14 cellular contexts compared by ENCODE assay signal in genomic region chr2:85275984-85276540, GRCh38. TPM values are rescaled to one million over a fixed set of nuclear protein-coding genes. Genes with fewer than 3 reads are reported as not detected.
DNase-seq lines count a peak whose midpoint lies in the region; ATAC-seq, FAIRE-seq and TF ChIP-seq lines count a peak whose summit lies in the region.
"Had no signal": no experiment of that assay in that cellular context is flagged by ENCODE, and none has a peak within 500 bp of the region (broad histone marks: within the 10 kb centered on the region; RNA-seq: fewer than 3 reads in every experiment).

No MANE protein-coding gene starts in this region.

- no peak overlapping the region for H4K91ac ChIP-seq in H9 (ENCODE audit: insufficient read length, low read depth, low read length)

- H3K9me3 Mint-ChIP-seq in H9 = no peaks in the 10 kb centered on the region
- no peaks in the 10 kb centered on the region for H3K9me3 Mint-ChIP-seq in mesothelial cell of epicardium
- no peaks in the 10 kb centered on the region for H3K9me3 Mint-ChIP-seq in naive thymus-derived CD8-positive, alpha-beta T cell

- DNase-seq in H9 (no peak), K562 (ENCODE audit: extremely low read depth in 1 of 4, low spot score in 3 of 4) (no peak), mesothelial cell of epicardium (ENCODE audit: low spot score in 2 of 2, unreplicated experiment in 2 of 2) (no peak), ecto neural progenitor cell (ENCODE audit: low spot score) (no peak), thyroid gland (no peak)
- no peak for DNase-seq in naive thymus-derived CD8-positive, alpha-beta T cell
- DNase-seq: effector memory CD4-positive, alpha-beta T cell; NCI-H1694; NCI-H526; stimulated activated CD4-positive, alpha-beta T cell treated with anti-CD3 and anti-CD28 coated beads, Interleukin-12 subunit alpha, Interleukin-12 subunit beta, amount 100 ng/mL, for 4 hours had no signal

- H4K20me1 ChIP-seq in H9 (ENCODE audit: control insufficient read depth, insufficient read depth, insufficient read length) (no peaks in the 10 kb centered on the region), K562 (replicated peaks; ENCODE audit: control insufficient read depth, insufficient read depth, low read length) (0 out of 2 replicates have a peak, but pooled peaks cover 16% of the 10 kb centered on the region)

- H3K79me1 ChIP-seq in H9 (ENCODE audit: insufficient read depth, low read depth, low read length, poor library complexity, severe bottlenecking) = peaks cover 6% of the 10 kb centered on the region

- CTCF ChIA-PET in K562 (lab: Yijun Ruan, JAX; ENCODE audit: low intra/inter-chr PET ratio) = no interaction called here

- H3K4me2 ChIP-seq in H9 (ENCODE audit: insufficient read depth, insufficient read length, low read length) (no peak overlapping the region), K562 (ENCODE audit: insufficient read depth, low read length) (peak overlapping the region; percentile 48)

- H3K27me3 ChIP-seq in H9 (ENCODE audit: insufficient read depth, low read length) (no peaks in the 10 kb centered on the region), K562 (ENCODE audit: control insufficient read depth in 2 of 2, insufficient read depth in 2 of 2, low read length in 2 of 2) (peaks cover 62 to 78% of the 10 kb centered on the region in 2 experiments), subcutaneous abdominal adipose tissue (ENCODE audit: control insufficient read depth in 5 of 5, insufficient read depth in 4 of 5, low read length in 5 of 5) (no peaks in the 10 kb centered on the region), thyroid gland (no peaks in the 10 kb centered on the region)
- H3K27me3 ChIP-seq: neutrophil had no signal

- H4K5ac ChIP-seq in H9 (ENCODE audit: insufficient read length, low read depth, low read length) = no peak overlapping the region

- H3K4me3 ChIP-seq in K562 (no peak overlapping the region), subcutaneous abdominal adipose tissue (ENCODE audit: low read depth in 1 of 5, low read length in 5 of 5) (peak overlapping the region; percentile 13 to 56 (median 43)), thyroid gland (replicated peaks in 1 of 3) (no peak overlapping the region)

- H4K8ac ChIP-seq in H9 (replicated peaks; ENCODE audit: insufficient read length, low read depth, low read length) = no peak overlapping the region

- H3K9me1 ChIP-seq in K562 (ENCODE audit: control insufficient read depth, insufficient read depth, low read length) = no peaks in the 10 kb centered on the region

- H2AFZ ChIP-seq in H9 (ENCODE audit: low read length) (no peak overlapping the region), K562 (ENCODE audit: low read depth, low read length) (peak overlapping the region; percentile 4; the same call in 1 of the 2 replicates)

- intact Hi-C loops in K562 (cut with micrococcal nuclease) (no loop called here), thyroid gland (cut with DNase I) (no loop called here)

- no peak for FAIRE-seq in K562 (lab: Jason Lieb, UNC)

- H2BK20ac ChIP-seq in H9 (ENCODE audit: low read depth, low read length, poor library complexity, severe bottlenecking) = no peak overlapping the region

- H3K36me3 ChIP-seq in K562 (ENCODE audit: control insufficient read depth, insufficient read depth, low read length) (no peaks in the 10 kb centered on the region), subcutaneous abdominal adipose tissue (ENCODE audit: control insufficient read depth in 5 of 5, insufficient read depth in 5 of 5, low read length in 5 of 5) (no peaks in the 10 kb centered on the region), thyroid gland (no peaks in the 10 kb centered on the region)
- H3K36me3 ChIP-seq: neutrophil had no signal

- no peak overlapping the region for H2AK5ac ChIP-seq in H9 (ENCODE audit: insufficient read length, low read length)

- no peak overlapping the region for H2BK12ac ChIP-seq in H9 (ENCODE audit: insufficient read length, low read depth, low read length)

- no peak overlapping the region for H3T11ph ChIP-seq in H9 (ENCODE audit: low read length)

- no peak overlapping the region for H3K23ac ChIP-seq in H9 (ENCODE audit: insufficient read length, low read depth, low read length)

- no peak overlapping the region for H3K56ac ChIP-seq in H9 (ENCODE audit: insufficient read length, low read depth, low read length)

- no peaks in the 10 kb centered on the region; the same call in 1 of the 2 replicates for H3K27me3 Mint-ChIP-seq in H9 (ENCODE audit: low read depth)
- no peaks in the 10 kb centered on the region for H3K27me3 Mint-ChIP-seq in mesothelial cell of epicardium (ENCODE audit: low read depth)
- peaks cover 0 to 10% (median 1%) of the 10 kb centered on the region in 5 donors for H3K27me3 Mint-ChIP-seq in naive thymus-derived CD8-positive, alpha-beta T cell

- H3K4me3 Mint-ChIP-seq in H9 (no peak overlapping the region; a peak in 1 of 5 replicates), mesothelial cell of epicardium (no peak overlapping the region)
- no peak overlapping the region for H3K4me3 Mint-ChIP-seq in naive thymus-derived CD8-positive, alpha-beta T cell

- peaks cover 4 to 13% (median 11%) of the 10 kb centered on the region in 3 experiments; a peak in 5 of 7 replicates for H3K36me3 Mint-ChIP-seq in H9 (ENCODE audit: insufficient read depth in 1 of 3, low read depth in 3 of 3)
- H3K36me3 Mint-ChIP-seq in mesothelial cell of epicardium = no peaks in the 10 kb centered on the region
- H3K36me3 Mint-ChIP-seq in naive thymus-derived CD8-positive, alpha-beta T cell = no peaks in the 10 kb centered on the region

- no peak overlapping the region for H2BK5ac ChIP-seq in H9 (ENCODE audit: insufficient read length, low read length)

- no peak for TF ChIP-seq POLR2A in K562 (conservative IDR thresholded peaks at IDR 0.05)
- no peak for TF ChIP-seq POLR2A in thyroid gland (IDR thresholded peaks at IDR 0.05)

- H3K27ac Mint-ChIP-seq in H9 (peak overlapping the region in 2 of 3 experiments; percentile 29 to 50; a peak in 4 of 7 replicates), mesothelial cell of epicardium (peak overlapping the region; percentile 38)
- no peak overlapping the region for H3K27ac Mint-ChIP-seq in naive thymus-derived CD8-positive, alpha-beta T cell

- TF ChIP-seq CTCF in H9 (conservative IDR thresholded peaks at IDR 0.05) = no peak
- TF ChIP-seq CTCF in K562 (IDR thresholded peaks at IDR 0.05 in 2 of 3, conservative IDR thresholded peaks at IDR 0.05 in 1 of 3; ENCODE audit: insufficient read depth in 2 of 3, low read depth in 1 of 3, low read length in 3 of 3) = no peak
- TF ChIP-seq CTCF in mesothelial cell of epicardium (IDR thresholded peaks at IDR 0.05; ENCODE audit: unreplicated experiment) = no peak
- TF ChIP-seq CTCF in thyroid gland (IDR thresholded peaks at IDR 0.05) = no peak

- no CpG with 5 or more reads among the region's 9 CpGs for WGBS in H9 (ENCODE audit: extremely low coverage, insufficient read length, low lambda C conversion rate)
- 2% methylated on average over 9 of the region's 9 CpGs for WGBS in K562 (ENCODE audit: insufficient coverage, low coverage, missing lambda C conversion rate)
- WGBS in thyroid gland, 2 donors = 75 to 91% methylated on average over 9 of the region's 9 CpGs

- ATAC-seq in K562 (peak; percentile 27; the same call in 2 of the 3 replicates), HG03159 (IDR thresholded peaks at IDR 0.05; ENCODE audit: unreplicated experiment) (no peak)
- no peak for ATAC-seq in naive thymus-derived CD8-positive, alpha-beta T cell

- H3K14ac ChIP-seq in H9 (ENCODE audit: insufficient read depth, low read length) = no peak overlapping the region

- POLR2A ChIA-PET in K562 (lab: Yijun Ruan, JAX) = no interaction called here
- POLR2A ChIA-PET in naive thymus-derived CD8-positive, alpha-beta T cell (lab: Charles Lee) = no interaction called here

- H2BK15ac ChIP-seq in H9 (ENCODE audit: low read depth, low read length) = no peak overlapping the region

- H3K23me2 ChIP-seq in H9 (ENCODE audit: insufficient read length, low read depth, low read length, poor library complexity, severe bottlenecking) = no peaks in the 10 kb centered on the region

- H3K4me1 Mint-ChIP-seq in H9 (peaks cover 56 to 58% of the 10 kb centered on the region in 2 experiments), mesothelial cell of epicardium (peaks cover 57% of the 10 kb centered on the region)
- no peaks in the 10 kb centered on the region for H3K4me1 Mint-ChIP-seq in naive thymus-derived CD8-positive, alpha-beta T cell

- H3K79me2 ChIP-seq in H9 (ENCODE audit: insufficient read depth, low read length) = no peaks in the 10 kb centered on the region
- no peaks in the 10 kb centered on the region for H3K79me2 ChIP-seq in K562 (ENCODE audit: control insufficient read depth, insufficient read depth, low read length)

- H3K18ac ChIP-seq in H9 (ENCODE audit: insufficient read length, low read depth, low read length) = no peak overlapping the region

- in situ Hi-C loops in K562 (cut with MboI) = no loop called here

- H3K9me3 ChIP-seq in H9 (ENCODE audit: control insufficient read depth, low read depth, low read length) = no peaks in the 10 kb centered on the region
- no peaks in the 10 kb centered on the region for H3K9me3 ChIP-seq in K562 (replicated peaks; ENCODE audit: control insufficient read depth, insufficient read depth, low read depth, low read length)
- H3K9me3 ChIP-seq in subcutaneous abdominal adipose tissue (ENCODE audit: control insufficient read depth in 5 of 5, low read length in 5 of 5) = no peaks in the 10 kb centered on the region
- H3K9me3 ChIP-seq in thyroid gland = no peaks in the 10 kb centered on the region
- H3K9me3 ChIP-seq: neutrophil had no signal

- H3K4me1 ChIP-seq in H9 (ENCODE audit: insufficient read depth, low read length) (peaks cover 4% of the 10 kb centered on the region; the same call in 1 of the 2 replicates), K562 (replicated peaks in 1 of 2; ENCODE audit: control insufficient read depth in 2 of 2, insufficient read depth in 2 of 2, low read length in 2 of 2) (no peaks in the 10 kb centered on the region), subcutaneous abdominal adipose tissue (ENCODE audit: control insufficient read depth in 5 of 5, insufficient read depth in 5 of 5, low read length in 5 of 5) (peaks cover 13 to 43% (median 40%) of the 10 kb centered on the region in 5 donors), thyroid gland (peaks cover 32 to 47% of the 10 kb centered on the region in 2 donors)

- BruUV-seq in K562 (replicated peaks; lab: Mats Ljungman, UMichigan) = no TSS peak

- no peak for TF ChIP-seq RAD21 in K562 (CRISPR knock-in tag; conservative IDR thresholded peaks at IDR 0.05 in 1 of 2, IDR thresholded peaks at IDR 0.05 in 1 of 2)

- H3K9ac ChIP-seq in H9 (ENCODE audit: extremely low read depth, insufficient read length, low read length) = no peak overlapping the region
- no peak overlapping the region for H3K9ac ChIP-seq in K562 (ENCODE audit: insufficient read depth in 1 of 2, low read depth in 2 of 2, low read length in 2 of 2)
- H3K9ac ChIP-seq in subcutaneous abdominal adipose tissue (ENCODE audit: low read length in 5 of 5) = peak overlapping the region in 4 of 5 donors; percentile 5 to 59 (median 41)

- no peak overlapping the region for H3K4ac ChIP-seq in H9 (ENCODE audit: low read depth, low read length)

- H3K27ac ChIP-seq in H9 (ENCODE audit: insufficient read length, low read depth, low read length) (no peak overlapping the region), K562 (ENCODE audit: extremely low read depth, low read depth, low read length) (no peak overlapping the region), subcutaneous abdominal adipose tissue (ENCODE audit: low read depth, low read length) (peak overlapping the region; percentile 82), thyroid gland (peak overlapping the region in 1 of 3 donors; percentile 1)
- H3K27ac ChIP-seq: C4-2B, neutrophil had no signal

- TF ChIP-seq EP300 in K562 (IDR thresholded peaks at IDR 0.05; ENCODE audit: low read length) = no peak

- no peak overlapping the region for H2BK120ac ChIP-seq in H9 (ENCODE audit: low read depth, low read length, poor library complexity, severe bottlenecking)

RNA-seq across cellular contexts. Expression of gene TGOLN2, which starts 51.7 kb away (rescaled TPM):
- total RNA-seq in H9 (2021) (47.7 and 47.8 TPM in 2 replicates), K562 (2014; rRNA removed) (35.9 and 40.7 TPM in 2 replicates), K562 (2014; rRNA removed; fragmentation: Illumina TruSeq; extraction: Trizol) (28.3 and 32.1 TPM in 2 replicates), K562 (2015; rRNA removed; fragmentation: Illumina TruSeq; extraction: Trizol) (30.7 and 31.9 TPM in 2 replicates), K562 (2021) (47.4 and 48.0 TPM in 2 replicates), mesothelial cell of epicardium (59.0 to 62.5 TPM (median 59.2 TPM) in 3 replicates), thyroid gland (100 to 1,000 TPM; 146 to 207 (median 162) TPM)
- total RNA-seq in K562 (2011; cell fraction: chromatin; rRNA removed; ENCODE audit: low replicate concordance) = 117 and 121 TPM in 2 replicates
- total RNA-seq in K562 (2011; cell fraction: nucleolus; rRNA removed) = 73.6 and 84.5 TPM in 2 replicates
- 118 and 151 TPM in 2 replicates for total RNA-seq in K562 (2011; cell fraction: nucleoplasm; rRNA removed)
- polyA plus RNA-seq in K562 (2011; rRNA removed) (38.9 and 61.7 TPM in 2 replicates), K562 (2014; fragmentation: Illumina TruSeq; extraction: Trizol) (60.5 and 66.5 TPM in 2 replicates), K562 (2014; fragmentation: Nextera tagmentation; extraction: Ambion mirVana) (10 to 100 TPM; 13.0 to 18.0 TPM), K562 (2014; rRNA removed) (52.1 and 53.1 TPM in 2 replicates)
- polyA plus RNA-seq in K562 (2011; cell fraction: cytosol; rRNA removed) = 33.8 and 36.9 TPM in 2 replicates
- 42.9 and 60.6 TPM in 2 replicates for polyA plus RNA-seq in K562 (2011; cell fraction: nucleus; rRNA removed)
- polyA plus RNA-seq in K562 (2012) = 35.4 and 54.6 TPM in 2 replicates
- 27.2 and 44.1 TPM in 2 replicates for polyA minus RNA-seq in K562 (2011; rRNA and poly(A)+ RNA removed)
- polyA minus RNA-seq in K562 (2011; cell fraction: cytosol; rRNA and poly(A)+ RNA removed) = 19.2 and 19.4 TPM in 2 replicates
- polyA minus RNA-seq in K562 (2011; cell fraction: nucleus; rRNA and poly(A)+ RNA removed) = 25.9 and 26.5 TPM in 2 replicates
- 100 to 1,000 TPM; 215 to 227 TPM for total RNA-seq in naive thymus-derived CD8-positive, alpha-beta T cell
- 10 to 100 TPM; 55.6 to 80.0 (median 65.1) TPM for polyA plus RNA-seq in naive thymus-derived CD8-positive, alpha-beta T cell

Comparison
In these comparisons a context has a peak if more than half of its experiments do, and no peak if none do; other contexts are left out.
1. H3K9ac ChIP-seq: peak in subcutaneous abdominal adipose tissue (4 of 5); none in H9 (single experiment) and K562 (0 of 2).
2. H3K27ac Mint-ChIP-seq: peak in H9 (2 of 3) and mesothelial cell of epicardium (single experiment); none in naive thymus-derived CD8-positive, alpha-beta T cell (0 of 10).
3. H3K4me3 ChIP-seq: peak in subcutaneous abdominal adipose tissue (5 of 5); none in K562 (single experiment) and thyroid gland (0 of 3).